ENCODE assay signal across 23 cellular contexts in the genomic region with DNA sequence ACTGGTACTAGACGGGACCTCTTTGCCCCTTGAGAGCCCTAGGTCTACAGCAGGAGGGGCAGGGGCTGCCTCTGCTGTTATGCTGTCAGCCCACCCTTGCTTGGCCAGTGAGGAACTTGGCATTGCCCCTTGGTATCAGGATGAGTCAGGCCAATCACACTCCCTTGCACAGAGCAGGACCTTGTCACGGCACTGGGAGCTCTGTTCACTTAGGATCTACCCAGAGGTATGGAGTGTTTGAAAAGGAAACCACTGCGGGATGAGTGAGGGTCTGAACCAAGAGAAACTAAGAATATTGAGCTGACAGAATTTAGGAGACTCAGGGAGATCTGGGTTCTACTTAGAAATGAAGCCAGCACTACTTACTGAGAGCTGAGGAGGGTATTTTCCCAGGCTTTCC. TPM values are rescaled to one million over a fixed set of nuclear protein-coding genes. Genes with fewer than 3 reads are reported as not detected.
A peak's percentile ranks its signal among the peaks of the same experiment; 100 is the strongest.
DNase-seq lines count a peak whose midpoint lies in the region; ATAC-seq and TF ChIP-seq lines count a peak whose summit lies in the region.
"Had no signal": no experiment of that assay in that cellular context is flagged by ENCODE, and none has a peak within 500 bp of the region (broad histone marks: within the 10 kb centered on the region; RNA-seq: fewer than 3 reads in every experiment).

No MANE protein-coding gene starts in this region.

- H3K27me3 ChIP-seq in adipocyte (replicated peaks; ENCODE audit: control insufficient read depth, insufficient read depth, low read length): no peaks in the 10 kb centered on the region
- H3K27me3 ChIP-seq: Peyer's patch had no signal

- H3K27ac ChIP-seq in temporal lobe (ENCODE audit: low read depth, low read length): peak overlapping the region; percentile 94
- H3K27ac ChIP-seq: SK-N-MC had no signal

- H3K36me3 ChIP-seq in adipocyte (ENCODE audit: control insufficient read depth, insufficient read depth, low read length, severe bottlenecking): peaks cover 32% of the 10 kb centered on the region
- H3K36me3 ChIP-seq: Peyer's patch had no signal

- H3K4me3 Mint-ChIP-seq in dendritic cell treated with granulocyte-macrophage colony-stimulating factor and Interleukin-4, amounts not matched to agents 40 ng/mL and 50 ng/mL, for 4 days: peak overlapping the region; percentile 75
- no peak overlapping the region for H3K4me3 Mint-ChIP-seq in stimulated activated effector memory CD8-positive, alpha-beta T cell treated with anti-CD3 and anti-CD28 coated beads, Interleukin-12 subunit alpha, Interleukin-12 subunit beta, amount 100 ng/mL, for 72 hours
- H3K4me3 Mint-ChIP-seq: natural killer cell treated with Interleukin-12 subunit alpha and Interleukin-12 subunit beta and Interleukin-15 and Interleukin-18, amount 100 ng/mL, for 72 hours; T-helper 2 cell treated with Interferon-gamma antibody and Interleukin-4, amounts not matched to agents 5 μg/mL and 100 μg/mL, for 36 hours had no signal

- no peaks in the 10 kb centered on the region for H3K9me3 Mint-ChIP-seq in dendritic cell treated with granulocyte-macrophage colony-stimulating factor and Interleukin-4, amounts not matched to agents 40 ng/mL and 50 ng/mL, for 4 days
- no peaks in the 10 kb centered on the region for H3K9me3 Mint-ChIP-seq in stimulated activated effector memory CD8-positive, alpha-beta T cell treated with anti-CD3 and anti-CD28 coated beads, Interleukin-12 subunit alpha, Interleukin-12 subunit beta, amount 100 ng/mL, for 72 hours
- H3K9me3 Mint-ChIP-seq: natural killer cell treated with Interleukin-12 subunit alpha and Interleukin-12 subunit beta and Interleukin-15 and Interleukin-18, amount 100 ng/mL, for 72 hours; T-helper 2 cell treated with Interferon-gamma antibody and Interleukin-4, amounts not matched to agents 5 μg/mL and 100 μg/mL, for 36 hours had no signal

- no peak for ATAC-seq in stimulated activated effector memory CD8-positive, alpha-beta T cell treated with anti-CD3 and anti-CD28 coated beads, Interleukin-12 subunit alpha, Interleukin-12 subunit beta, amount 100 ng/mL, for 72 hours
- no peak for ATAC-seq in GM21360 (IDR thresholded peaks at IDR 0.05; ENCODE audit: unreplicated experiment)
- ATAC-seq: natural killer cell treated with Interleukin-12 subunit alpha and Interleukin-12 subunit beta and Interleukin-15 and Interleukin-18, amount 100 ng/mL, for 72 hours; stimulated activated naive CD8-positive, alpha-beta T cell treated with anti-CD3 and anti-CD28 coated beads, Interleukin-15, Interleukin-2, amounts not matched to agents 100 U/mL and 50 U/mL, for 24 hours had no signal

- H3K4me3 ChIP-seq in adipocyte (ENCODE audit: low read length) (peak overlapping the region; percentile 82), foreskin fibroblast (ENCODE audit: low read depth in 1 of 2, low read length in 2 of 2) (peak overlapping the region in 1 of 2 donors; percentile 84)
- H3K4me3 ChIP-seq: lung, Peyer's patch, SK-N-MC had no signal

- H3K4me1 Mint-ChIP-seq in dendritic cell treated with granulocyte-macrophage colony-stimulating factor and Interleukin-4, amounts not matched to agents 40 ng/mL and 50 ng/mL, for 4 days (ENCODE audit: low read depth): peaks cover 45% of the 10 kb centered on the region
- H3K4me1 Mint-ChIP-seq in stimulated activated effector memory CD8-positive, alpha-beta T cell treated with anti-CD3 and anti-CD28 coated beads, Interleukin-12 subunit alpha, Interleukin-12 subunit beta, amount 100 ng/mL, for 72 hours: peaks cover 26% of the 10 kb centered on the region

- H3K27ac Mint-ChIP-seq in dendritic cell treated with granulocyte-macrophage colony-stimulating factor and Interleukin-4, amounts not matched to agents 40 ng/mL and 50 ng/mL, for 4 days: peak overlapping the region; percentile 81
- no peak overlapping the region for H3K27ac Mint-ChIP-seq in stimulated activated effector memory CD8-positive, alpha-beta T cell treated with anti-CD3 and anti-CD28 coated beads, Interleukin-12 subunit alpha, Interleukin-12 subunit beta, amount 100 ng/mL, for 72 hours
- H3K27ac Mint-ChIP-seq: natural killer cell treated with Interleukin-12 subunit alpha and Interleukin-12 subunit beta and Interleukin-15 and Interleukin-18, amount 100 ng/mL, for 72 hours; T-helper 2 cell treated with Interferon-gamma antibody and Interleukin-4, amounts not matched to agents 5 μg/mL and 100 μg/mL, for 36 hours had no signal

- intact Hi-C loops in dendritic cell treated with granulocyte-macrophage colony-stimulating factor and Interleukin-4, amounts not matched to agents 40 ng/mL and 50 ng/mL, for 4 days (cut with micrococcal nuclease): no loop called here

- H3K9me3 ChIP-seq in adipocyte (ENCODE audit: control insufficient read depth, low read length): no peaks in the 10 kb centered on the region
- H3K9me3 ChIP-seq: Peyer's patch had no signal

- H3K4me1 ChIP-seq in adipocyte (ENCODE audit: control insufficient read depth, insufficient read depth, low read length): peaks cover 55% of the 10 kb centered on the region

- DNase-seq in adipocyte (ENCODE audit: low read depth) (no peak), mesenteric fat pad (ENCODE audit: low spot score) (peak; percentile 57), DMS79 (lab: John Stamatoyannopoulos, UW) (no peak), foreskin fibroblast (no peak)
- no peak for DNase-seq in stimulated activated effector memory CD8-positive, alpha-beta T cell treated with anti-CD3 and anti-CD28 coated beads, Interleukin-12 subunit alpha, Interleukin-12 subunit beta, amount 100 ng/mL, for 72 hours (ENCODE audit: low spot score in 2 of 2)
- DNase-seq: activated CD4-positive, CD25-positive, alpha-beta regulatory T cell treated with anti-CD3 and anti-CD28 coated beads, Interleukin-2, amount 50 U/mL, for 72 hours; activated effector memory CD4-positive, alpha-beta T cell treated with Interleukin-2 at 50 U/mL for 16 hours; AML-193; COR-L47; NCI-H146; NCI-H82; Peyer's patch; stimulated activated naive CD8-positive, alpha-beta T cell treated with anti-CD3 and anti-CD28 coated beads, Interleukin-15, Interleukin-2, amounts not matched to agents 100 U/mL and 50 U/mL, for 24 hours had no signal

- H3K36me3 Mint-ChIP-seq in dendritic cell treated with granulocyte-macrophage colony-stimulating factor and Interleukin-4, amounts not matched to agents 40 ng/mL and 50 ng/mL, for 4 days (ENCODE audit: low read depth): peaks cover 45% of the 10 kb centered on the region
- no peaks in the 10 kb centered on the region for H3K36me3 Mint-ChIP-seq in stimulated activated effector memory CD8-positive, alpha-beta T cell treated with anti-CD3 and anti-CD28 coated beads, Interleukin-12 subunit alpha, Interleukin-12 subunit beta, amount 100 ng/mL, for 72 hours
- H3K36me3 Mint-ChIP-seq: natural killer cell treated with Interleukin-12 subunit alpha and Interleukin-12 subunit beta and Interleukin-15 and Interleukin-18, amount 100 ng/mL, for 72 hours had no signal

- no peak for TF ChIP-seq CTCF in foreskin fibroblast (IDR thresholded peaks at IDR 0.05; ENCODE audit: low read depth, low read length)

- peaks cover 17% of the 10 kb centered on the region for H3K27me3 Mint-ChIP-seq in dendritic cell treated with granulocyte-macrophage colony-stimulating factor and Interleukin-4, amounts not matched to agents 40 ng/mL and 50 ng/mL, for 4 days
- H3K27me3 Mint-ChIP-seq: natural killer cell treated with Interleukin-12 subunit alpha and Interleukin-12 subunit beta and Interleukin-15 and Interleukin-18, amount 100 ng/mL, for 72 hours had no signal

- peak overlapping the region; percentile 34 for H3K9ac ChIP-seq in adipocyte (ENCODE audit: low read length)

RNA-seq across cellular contexts. Expression of a gene that starts 1.8 kb away (rescaled TPM):
- total RNA-seq in mesenteric fat pad: 9.1 TPM
- total RNA-seq in temporal lobe: 88.0 TPM
- total RNA-seq: Daoy; H4; MCF 10A; natural killer cell treated with Interleukin-12 subunit alpha and Interleukin-12 subunit beta and Interleukin-15 and Interleukin-18, amount 100 ng/mL, for 72 hours had no signal

RNA-seq across cellular contexts. Expression of a gene that starts 41.9 kb away (rescaled TPM):
- total RNA-seq in mesenteric fat pad (10.0 TPM), temporal lobe (0.49 TPM)
